In genomic region chr14:90198541-90198940, GRCh38 we compare ENCODE assay signal across 9 cellular contexts.
"Had no signal": no experiment of that assay in that cellular context is flagged by ENCODE, and none has a peak within 500 bp of the region (broad histone marks: within the 10 kb centered on the region; RNA-seq: fewer than 3 reads in every experiment).

No MANE protein-coding gene starts in this region.

- H3K4me3 Mint-ChIP-seq: GM23338, H9, IgD-negative memory B cell had no signal

- H3K27ac Mint-ChIP-seq: GM23338, H9, IgD-negative memory B cell had no signal

- H3K4me3 ChIP-seq: GM23338 had no signal

- H3K36me3 Mint-ChIP-seq: IgD-negative memory B cell had no signal

- ATAC-seq: GM23338, HepG2 had no signal

- FAIRE-seq: H1, H54, HepG2 had no signal

- H3K4me2 ChIP-seq: GM23338 had no signal

- H3K27ac ChIP-seq: HL-60 had no signal

- H2AFZ ChIP-seq: GM23338 had no signal

- DNase-seq: H9, HCEC 1CT, KG1 had no signal

- H3K4me1 Mint-ChIP-seq: GM23338, IgD-negative memory B cell had no signal
